1 cellular context compared by ENCODE assay signal in genomic region chr14:95953111-95953724, GRCh38.
TF ChIP-seq lines count a peak whose summit lies in the region.

No MANE protein-coding gene starts in this region.

TF ChIP-seq in H1, 55 proteins besides CTCF, POLR2A, EP300 and RAD21:
- TF ChIP-seq SIN3A (conservative IDR thresholded peaks at IDR 0.05 in 1 of 2, IDR thresholded peaks at IDR 0.05 in 1 of 2; ENCODE audit: low read depth in 1 of 2, low read length in 2 of 2) (0 out of 4 replicates have a peak, but pooled peaks of 1 of the 2 experiments have one; percentile 57), TBP (IDR thresholded peaks at IDR 0.05; ENCODE audit: low read depth, low read length) (no peak)
